20 cellular contexts compared by ENCODE assay signal in genomic region chr14:51457858-51458562, GRCh38.
"Had no signal": no experiment of that assay in that cellular context is flagged by ENCODE, and none has a peak within 500 bp of the region (broad histone marks: within the 10 kb centered on the region; RNA-seq: fewer than 3 reads in every experiment).

No MANE protein-coding gene starts in this region.

- H3K79me2 ChIP-seq: parathyroid adenoma had no signal

- H3K27ac ChIP-seq: coronary artery, heart right ventricle, neutrophil, parathyroid adenoma, thyroid gland, VCaP had no signal

- H3K36me3 Mint-ChIP-seq: activated naive CD4-positive, alpha-beta T cell treated with anti-CD3 and anti-CD28 coated beads, Interleukin-2, amount 10 ng/mL, durations not matched to agents 7 days and 5 days; immature natural killer cell; natural killer cell had no signal

- H3K4me1 Mint-ChIP-seq: activated naive CD4-positive, alpha-beta T cell treated with anti-CD3 and anti-CD28 coated beads, Interleukin-2, amount 10 ng/mL, durations not matched to agents 7 days and 5 days; activated naive CD8-positive, alpha-beta T cell treated with anti-CD3 and anti-CD28 coated beads, Interleukin-2, amount 50 U/mL, for 24 hours; immature natural killer cell; natural killer cell had no signal

- H2AFZ ChIP-seq: parathyroid adenoma had no signal

- H3K9me3 Mint-ChIP-seq: activated naive CD4-positive, alpha-beta T cell treated with anti-CD3 and anti-CD28 coated beads, Interleukin-2, amount 10 ng/mL, durations not matched to agents 7 days and 5 days; natural killer cell; T-helper 1 cell treated with Interleukin-12 subunit alpha and Interleukin-12 subunit beta and Interleukin-4 antibody, amounts not matched to agents 30 μg/mL and 1 μg/mL, for 36 hours had no signal

- H3K9me3 ChIP-seq: heart right ventricle, neutrophil, thyroid gland had no signal

- FAIRE-seq: endometrium had no signal

- H3K27ac Mint-ChIP-seq: activated naive CD4-positive, alpha-beta T cell treated with anti-CD3 and anti-CD28 coated beads, Interleukin-2, amount 10 ng/mL, durations not matched to agents 7 days and 5 days; activated naive CD8-positive, alpha-beta T cell treated with anti-CD3 and anti-CD28 coated beads, Interleukin-2, amount 50 U/mL, for 24 hours; immature natural killer cell; natural killer cell; T-helper 1 cell treated with Interleukin-12 subunit alpha and Interleukin-12 subunit beta and Interleukin-4 antibody, amounts not matched to agents 30 μg/mL and 1 μg/mL, for 36 hours had no signal

- H3K27me3 Mint-ChIP-seq: activated naive CD4-positive, alpha-beta T cell treated with anti-CD3 and anti-CD28 coated beads, Interleukin-2, amount 10 ng/mL, durations not matched to agents 7 days and 5 days had no signal

- H3K4me3 ChIP-seq: coronary artery, heart right ventricle, thyroid gland had no signal

- ATAC-seq: activated naive CD8-positive, alpha-beta T cell treated with anti-CD3 and anti-CD28 coated beads, Interleukin-2, amount 50 U/mL, for 24 hours; heart right ventricle; natural killer cell had no signal

- DNase-seq: activated CD4-positive, CD25-positive, alpha-beta regulatory T cell treated with anti-CD3 and anti-CD28 coated beads, Interleukin-2, amount 50 U/mL, for 72 hours; activated CD8-positive, alpha-beta memory T cell treated with anti-CD3 and anti-CD28 coated beads for 24 hours; activated CD8-positive, alpha-beta memory T cell treated with anti-CD3 and anti-CD28 coated beads, Interleukin-2, amount 50 U/mL, for 48 hours; activated effector memory CD4-positive, alpha-beta T cell treated with Interleukin-2 at 50 U/mL for 16 hours; activated naive CD4-positive, alpha-beta T cell treated with anti-CD3 and anti-CD28 coated beads, Interleukin-2, amount 10 ng/mL, durations not matched to agents 7 days and 5 days; activated naive CD8-positive, alpha-beta T cell treated with anti-CD3 and anti-CD28 coated beads, Interleukin-2, amount 50 U/mL, for 24 hours; activated T-cell treated with anti-CD3 and anti-CD28 coated beads, Interleukin-2, amount 50 U/mL, for 48 hours; anterior cingulate cortex; heart right ventricle; immature natural killer cell; natural killer cell; retina; stimulated activated naive CD4-positive, alpha-beta T cell; thyroid gland had no signal

- H3K9ac ChIP-seq: parathyroid adenoma had no signal

- H3K36me3 ChIP-seq: heart right ventricle, neutrophil, thyroid gland had no signal

- H3K4me3 Mint-ChIP-seq: activated naive CD4-positive, alpha-beta T cell treated with anti-CD3 and anti-CD28 coated beads, Interleukin-2, amount 10 ng/mL, durations not matched to agents 7 days and 5 days; activated naive CD8-positive, alpha-beta T cell treated with anti-CD3 and anti-CD28 coated beads, Interleukin-2, amount 50 U/mL, for 24 hours; immature natural killer cell; natural killer cell; T-helper 1 cell treated with Interleukin-12 subunit alpha and Interleukin-12 subunit beta and Interleukin-4 antibody, amounts not matched to agents 30 μg/mL and 1 μg/mL, for 36 hours had no signal

- H3K27me3 ChIP-seq: heart right ventricle, neutrophil, thyroid gland had no signal

- H3K4me1 ChIP-seq: heart right ventricle, parathyroid adenoma, thyroid gland had no signal
